Comparison of ENCODE assay signal across 8 cellular contexts in the genomic region with DNA sequence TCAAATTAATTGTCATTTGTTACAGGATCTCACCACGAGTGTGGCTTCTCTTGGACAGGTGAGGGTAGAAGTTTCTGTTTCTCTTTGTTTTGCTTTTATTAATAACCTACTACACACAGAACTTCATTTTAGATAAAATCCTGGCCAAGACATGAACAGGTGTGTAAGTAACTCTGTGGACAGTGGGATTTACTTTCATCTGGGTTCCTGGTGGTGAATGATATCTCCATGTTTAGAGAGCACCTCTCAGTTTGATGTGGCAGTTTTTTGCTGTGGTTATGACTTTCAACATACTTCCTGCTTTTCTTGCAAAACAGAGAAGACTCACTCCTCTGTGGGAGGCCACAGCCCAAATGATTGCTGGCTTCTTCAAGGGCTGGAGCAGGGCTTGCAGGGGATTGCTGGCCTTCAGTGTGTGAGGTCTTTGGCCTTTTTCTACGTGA.
DNase-seq lines count a peak whose midpoint lies in the region; ATAC-seq and TF ChIP-seq lines count a peak whose summit lies in the region.

No MANE protein-coding gene starts in this region.

- no peaks in the 10 kb centered on the region for H3K36me3 ChIP-seq in colonic mucosa

- intact Hi-C loops in colonic mucosa (cut with DNase I), result no loop called here

- peak overlapping the region in 1 of 2 donors; percentile 13 for H3K9ac ChIP-seq in colonic mucosa (ENCODE audit: low read depth in 2 of 2, low read length in 2 of 2)

- no peaks in the 10 kb centered on the region for H3K9me3 ChIP-seq in colonic mucosa

- peak; percentile 54 for ATAC-seq in GM18502 (IDR thresholded peaks at IDR 0.05; ENCODE audit: poor library complexity, unreplicated experiment)
- peak; percentile 48 for ATAC-seq in HG02870 (IDR thresholded peaks at IDR 0.05; ENCODE audit: unreplicated experiment)
- ATAC-seq in HG02840 (IDR thresholded peaks at IDR 0.05; ENCODE audit: low FRiP score, unreplicated experiment), result no peak

- no peaks in the 10 kb centered on the region for H3K27me3 ChIP-seq in colonic mucosa

- DNase-seq in SKM-1 (lab: John Stamatoyannopoulos, UW; ENCODE audit: unreplicated experiment), result peak; percentile 87
- no peak for DNase-seq in colonic mucosa
- peak; percentile 80 for DNase-seq in skeletal muscle cell (ENCODE audit: low read depth)
- no peak for DNase-seq in activated CD4-positive, CD25-positive, alpha-beta regulatory T cell (lab: John Stamatoyannopoulos, UW)
- DNase-seq in NCI-H187 treated with DMSO at 0.1 percent for 48 hours (lab: John Stamatoyannopoulos, UW), result no peak

- no peaks in the 10 kb centered on the region for H3K4me1 ChIP-seq in colonic mucosa

- TF ChIP-seq CTCF in colonic mucosa (IDR thresholded peaks at IDR 0.05), result no peak

- H3K4me3 ChIP-seq in colonic mucosa, result no peak overlapping the region
- H3K4me3 ChIP-seq in skeletal muscle cell (ENCODE audit: low read depth, low read length), result no peak overlapping the region

- H3K27ac ChIP-seq in colonic mucosa, result peak overlapping the region; percentile 79

Comparison
In these comparisons a context has a peak if more than half of its experiments do, and no peak if none do; other contexts are left out.
1. DNase-seq: peak in SKM-1 (single experiment) and skeletal muscle cell (single experiment); none in colonic mucosa (single experiment), activated CD4-positive, CD25-positive, alpha-beta regulatory T cell (0 of 4) and NCI-H187 treated with DMSO at 0.1 percent for 48 hours (single experiment).